Comparison of ENCODE assay signal across 18 cellular contexts in the genomic region with DNA sequence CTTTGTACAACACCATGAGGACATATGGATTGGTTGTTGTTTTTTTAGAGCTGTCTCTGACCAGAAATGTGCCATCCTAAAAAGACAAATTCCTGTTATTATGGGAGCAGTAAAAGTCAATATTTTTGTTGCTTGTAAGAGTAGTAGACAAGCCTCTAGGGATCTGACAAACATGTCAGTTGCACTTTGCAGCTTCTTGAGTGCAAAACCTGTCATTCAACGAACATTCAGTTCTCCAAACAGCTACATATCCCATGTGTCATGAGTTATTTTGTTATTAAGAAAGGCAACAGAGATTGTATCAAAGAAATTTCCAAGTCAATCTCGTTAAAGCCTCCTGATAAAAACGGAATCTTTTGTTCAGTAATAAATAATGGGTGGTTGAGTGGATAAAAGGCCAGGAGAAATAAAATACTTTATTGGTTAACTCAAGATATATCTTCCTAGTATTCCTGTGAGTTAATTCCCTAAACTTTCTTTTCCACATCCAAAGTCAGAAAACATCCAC. TPM values are rescaled to one million over a fixed set of nuclear protein-coding genes. Genes with fewer than 3 reads are reported as not detected.
DNase-seq lines count a peak whose midpoint lies in the region; ATAC-seq and TF ChIP-seq lines count a peak whose summit lies in the region.
"Had no signal": no experiment of that assay in that cellular context is flagged by ENCODE, and none has a peak within 500 bp of the region (broad histone marks: within the 10 kb centered on the region; RNA-seq: fewer than 3 reads in every experiment).

No MANE protein-coding gene starts in this region.

- no peaks in the 10 kb centered on the region for H4K20me1 ChIP-seq in GM23338 (replicated peaks; ENCODE audit: insufficient read depth)

- H2AFZ ChIP-seq in GM23338: no peak overlapping the region

- H3K27me3 Mint-ChIP-seq in activated CD4-positive, alpha-beta T cell treated with anti-CD3 and anti-CD28 coated beads, Interleukin-2, amount 10 ng/mL, durations not matched to agents 24 days and 14 days: no peaks in the 10 kb centered on the region
- H3K27me3 Mint-ChIP-seq in GM23338 (ENCODE audit: insufficient read depth, low read depth, poor library complexity): no peaks in the 10 kb centered on the region
- H3K27me3 Mint-ChIP-seq in activated naive CD8-positive, alpha-beta T cell treated with anti-CD3 and anti-CD28 coated beads for 36 hours: no peaks in the 10 kb centered on the region

- peak overlapping the region; percentile 20 for H3K27ac Mint-ChIP-seq in activated CD4-positive, alpha-beta T cell treated with anti-CD3 and anti-CD28 coated beads, Interleukin-2, amount 10 ng/mL, durations not matched to agents 24 days and 14 days
- H3K27ac Mint-ChIP-seq in GM23338: peak overlapping the region; percentile 20; the same call in 1 of the 2 replicates
- peak overlapping the region; percentile 62 for H3K27ac Mint-ChIP-seq in activated naive CD8-positive, alpha-beta T cell treated with anti-CD3 and anti-CD28 coated beads for 36 hours
- H3K27ac Mint-ChIP-seq in stimulated activated effector memory CD8-positive, alpha-beta T cell treated with anti-CD3 and anti-CD28 coated beads, Interleukin-12 subunit alpha, Interleukin-12 subunit beta, amount 100 ng/mL, for 72 hours: peak overlapping the region; percentile 56

- peaks cover 9% of the 10 kb centered on the region; the same call in 1 of the 2 replicates for H3K9me2 ChIP-seq in GM23338 (ENCODE audit: insufficient read depth)

- no peaks in the 10 kb centered on the region for H3K79me2 ChIP-seq in GM23338 (replicated peaks; ENCODE audit: insufficient read depth)

- H3K36me3 Mint-ChIP-seq in activated CD4-positive, alpha-beta T cell treated with anti-CD3 and anti-CD28 coated beads, Interleukin-2, amount 10 ng/mL, durations not matched to agents 24 days and 14 days (ENCODE audit: low read depth): peaks cover 92% of the 10 kb centered on the region
- H3K36me3 Mint-ChIP-seq in GM23338 (ENCODE audit: low read depth): peaks cover 5% of the 10 kb centered on the region; the same call in 2 of the 3 replicates
- H3K36me3 Mint-ChIP-seq in activated naive CD8-positive, alpha-beta T cell treated with anti-CD3 and anti-CD28 coated beads for 36 hours: peaks cover 84% of the 10 kb centered on the region
- peaks cover 100% of the 10 kb centered on the region for H3K36me3 Mint-ChIP-seq in stimulated activated effector memory CD8-positive, alpha-beta T cell treated with anti-CD3 and anti-CD28 coated beads, Interleukin-12 subunit alpha, Interleukin-12 subunit beta, amount 100 ng/mL, for 72 hours

- peaks cover 10% of the 10 kb centered on the region for H3K9me3 Mint-ChIP-seq in activated CD4-positive, alpha-beta T cell treated with anti-CD3 and anti-CD28 coated beads, Interleukin-2, amount 10 ng/mL, durations not matched to agents 24 days and 14 days
- H3K9me3 Mint-ChIP-seq in GM23338: peaks cover 7% of the 10 kb centered on the region; the same call in 2 of the 3 replicates
- H3K9me3 Mint-ChIP-seq in activated naive CD8-positive, alpha-beta T cell treated with anti-CD3 and anti-CD28 coated beads for 36 hours: peaks cover 6% of the 10 kb centered on the region
- H3K9me3 Mint-ChIP-seq in stimulated activated effector memory CD8-positive, alpha-beta T cell treated with anti-CD3 and anti-CD28 coated beads, Interleukin-12 subunit alpha, Interleukin-12 subunit beta, amount 100 ng/mL, for 72 hours: no peaks in the 10 kb centered on the region

- H3K4me1 ChIP-seq in GM23338 (ENCODE audit: insufficient read depth): peaks cover 50% of the 10 kb centered on the region
- H3K4me1 ChIP-seq: Caco-2 had no signal

- intact Hi-C loops in activated CD4-positive, alpha-beta T cell treated with anti-CD3 and anti-CD28 coated beads, Interleukin-2, amount 10 ng/mL, durations not matched to agents 24 days and 14 days (cut with micrococcal nuclease): no loop called here

- no peak overlapping the region for H3K27ac ChIP-seq in GM23338 (ENCODE audit: low read depth)
- H3K27ac ChIP-seq: C4-2B, HL-60 had no signal

- no peaks in the 10 kb centered on the region for H3K36me3 ChIP-seq in GM23338 (ENCODE audit: insufficient read depth)

- 0 out of 2 replicates have a peak overlapping the region, but pooled peaks have one; percentile 11 for H3K4me2 ChIP-seq in GM23338

- ATAC-seq in GM23338 (no peak), HG03342 (IDR thresholded peaks at IDR 0.05; ENCODE audit: unreplicated experiment) (no peak), GM21717 (IDR thresholded peaks at IDR 0.05; ENCODE audit: unreplicated experiment) (no peak)
- ATAC-seq in stimulated activated effector memory CD8-positive, alpha-beta T cell treated with anti-CD3 and anti-CD28 coated beads, Interleukin-12 subunit alpha, Interleukin-12 subunit beta, amount 100 ng/mL, for 72 hours: no peak
- ATAC-seq: GM12878 had no signal

- no peak overlapping the region for H3K4me3 ChIP-seq in GM23338
- H3K4me3 ChIP-seq: GM12878 had no signal

- H3K4me3 Mint-ChIP-seq in activated CD4-positive, alpha-beta T cell treated with anti-CD3 and anti-CD28 coated beads, Interleukin-2, amount 10 ng/mL, durations not matched to agents 24 days and 14 days: no peak overlapping the region
- H3K4me3 Mint-ChIP-seq in GM23338: no peak overlapping the region
- no peak overlapping the region for H3K4me3 Mint-ChIP-seq in activated naive CD8-positive, alpha-beta T cell treated with anti-CD3 and anti-CD28 coated beads for 36 hours
- H3K4me3 Mint-ChIP-seq in stimulated activated effector memory CD8-positive, alpha-beta T cell treated with anti-CD3 and anti-CD28 coated beads, Interleukin-12 subunit alpha, Interleukin-12 subunit beta, amount 100 ng/mL, for 72 hours: no peak overlapping the region

- H3F3A ChIP-seq in GM23338 (replicated peaks; ENCODE audit: low read depth): no peaks in the 10 kb centered on the region

- no peak for DNase-seq in activated CD4-positive, alpha-beta T cell treated with anti-CD3 and anti-CD28 coated beads, Interleukin-2, amount 10 ng/mL, durations not matched to agents 24 days and 14 days
- no peak for DNase-seq in activated CD4-positive, alpha-beta T cell treated with anti-CD3 and anti-CD28 coated beads, Interleukin-2, amount 50 U/mL, for 4 hours
- no peak for DNase-seq in GM23338 (ENCODE audit: low spot score)
- no peak for DNase-seq in activated naive CD8-positive, alpha-beta T cell treated with anti-CD3 and anti-CD28 coated beads for 36 hours
- no peak for DNase-seq in stimulated activated effector memory CD8-positive, alpha-beta T cell treated with anti-CD3 and anti-CD28 coated beads, Interleukin-12 subunit alpha, Interleukin-12 subunit beta, amount 100 ng/mL, for 72 hours (ENCODE audit: low spot score in 2 of 2)
- no peak for DNase-seq in occipital lobe (lab: John Stamatoyannopoulos, UW)
- DNase-seq: Caco-2, KBM-7, NCI-H1048, NCI-H226, NCI-H526, OCI-M1 had no signal

- peaks cover 34% of the 10 kb centered on the region for H3K4me1 Mint-ChIP-seq in activated CD4-positive, alpha-beta T cell treated with anti-CD3 and anti-CD28 coated beads, Interleukin-2, amount 10 ng/mL, durations not matched to agents 24 days and 14 days
- H3K4me1 Mint-ChIP-seq in GM23338: peaks cover 57% of the 10 kb centered on the region
- H3K4me1 Mint-ChIP-seq in activated naive CD8-positive, alpha-beta T cell treated with anti-CD3 and anti-CD28 coated beads for 36 hours: peaks cover 63% of the 10 kb centered on the region
- H3K4me1 Mint-ChIP-seq in stimulated activated effector memory CD8-positive, alpha-beta T cell treated with anti-CD3 and anti-CD28 coated beads, Interleukin-12 subunit alpha, Interleukin-12 subunit beta, amount 100 ng/mL, for 72 hours: peaks cover 28% of the 10 kb centered on the region

- TF ChIP-seq CTCF in GM23338 (conservative IDR thresholded peaks at IDR 0.05; ENCODE audit: low read depth in 2 of 2): no peak

- no peaks in the 10 kb centered on the region for H3K27me3 ChIP-seq in GM23338 (ENCODE audit: insufficient read depth)

TF ChIP-seq in GM23338, 12 proteins besides CTCF, POLR2A, EP300 and RAD21 (continues in another document):
- TF ChIP-seq STAT1 (IDR thresholded peaks at IDR 0.05; ENCODE audit: unreplicated experiment) (no peak), ZNF114 (CRISPR knock-in tag; IDR thresholded peaks at IDR 0.05) (no peak)

RNA-seq across cellular contexts. Expression of gene C5orf58, which starts 18.1 kb away (rescaled TPM):
- total RNA-seq in activated CD4-positive, alpha-beta T cell treated with anti-CD3 and anti-CD28 coated beads, Interleukin-2, amount 10 ng/mL, durations not matched to agents 24 days and 14 days: not detected in 2 replicates
- 1.0 TPM in 1 of 2 replicates, not detected in the other for total RNA-seq in GM23338 (2014; rRNA removed; shearing (Covaris generic))
- polyA plus RNA-seq in GM23338 (2016; fragmentation: Nextera tagmentation; extraction: Ambion mirVana): 9.1 and 10.8 TPM in 2 replicates
- not detected for total RNA-seq in activated naive CD8-positive, alpha-beta T cell treated with anti-CD3 and anti-CD28 coated beads for 36 hours
- not detected for total RNA-seq in occipital lobe
- total RNA-seq: A172, Caco-2, GM12878 had no signal

RNA-seq across cellular contexts. Expression of gene LCP2, which starts 46.7 kb away (rescaled TPM):
- 278 and 283 TPM in 2 replicates for total RNA-seq in activated CD4-positive, alpha-beta T cell treated with anti-CD3 and anti-CD28 coated beads, Interleukin-2, amount 10 ng/mL, durations not matched to agents 24 days and 14 days
- total RNA-seq in GM23338 (2014; rRNA removed; shearing (Covaris generic)): 0.35 and 0.38 TPM in 2 replicates
- 0.26 and 0.77 TPM in 2 replicates for polyA plus RNA-seq in GM23338 (2016; fragmentation: Nextera tagmentation; extraction: Ambion mirVana)
- 100 to 1,000 TPM; 192 to 199 TPM for total RNA-seq in activated naive CD8-positive, alpha-beta T cell treated with anti-CD3 and anti-CD28 coated beads for 36 hours
- total RNA-seq in occipital lobe: 1.4 TPM
- total RNA-seq: A172, Caco-2 had no signal

Comparison
In these comparisons a context has a peak if more than half of its experiments do, and no peak if none do; other contexts are left out.
1. RNA of gene LCP2, which starts 46.7 kb away (total RNA-seq): 278 to 283 TPM in activated CD4-positive, alpha-beta T cell treated with anti-CD3 and anti-CD28 coated beads, Interleukin-2, amount 10 ng/mL, durations not matched to agents 24 days and 14 days and 192 to 199 TPM in activated naive CD8-positive, alpha-beta T cell treated with anti-CD3 and anti-CD28 coated beads for 36 hours; 1.4 TPM in occipital lobe (single experiment) and 0.35 to 0.38 TPM in GM23338; every median in the first group is over 10 times any median in the second.
2. Peak in every context shown above with its lines, with median percentiles within 50 percentile points of each other: H3K27ac Mint-ChIP-seq.